ENCODE assay signal across 10 cellular contexts in genomic region chr1:21278208-21278861, GRCh38. TPM values are rescaled to one million over a fixed set of nuclear protein-coding genes. Genes with fewer than 3 reads are reported as not detected.
DNase-seq lines count a peak whose midpoint lies in the region; ATAC-seq, FAIRE-seq and TF ChIP-seq lines count a peak whose summit lies in the region.
"Had no signal": no experiment of that assay in that cellular context is flagged by ENCODE, and none has a peak within 500 bp of the region (broad histone marks: within the 10 kb centered on the region; RNA-seq: fewer than 3 reads in every experiment).

No MANE protein-coding gene starts in this region.

- no peak for TF ChIP-seq EP300 in stomach (IDR thresholded peaks at IDR 0.05)

- no peaks in the 10 kb centered on the region for H3F3A ChIP-seq in PC-3 (ENCODE audit: low read length, unreplicated experiment)

- ATAC-seq in left lobe of liver (peak; percentile 15), PC-3 (no peak), GM21515 (IDR thresholded peaks at IDR 0.05; ENCODE audit: unreplicated experiment) (no peak)

- CTCF ChIA-PET in PC-3 (lab: Charles Lee): no interaction called here

- 36 to 60% (median 47%) methylated on average over 4 to 9 of the region's 9 CpGs for WGBS in stomach, 5 donors

- H3K27me3 ChIP-seq in Peyer's patch: no peaks in the 10 kb centered on the region
- H3K27me3 ChIP-seq in stomach: no peaks in the 10 kb centered on the region
- H3K27me3 ChIP-seq in PC-3 (ENCODE audit: low read length): no peaks in the 10 kb centered on the region

- H3K9me3 ChIP-seq in Peyer's patch: no peaks in the 10 kb centered on the region
- H3K9me3 ChIP-seq in stomach: no peaks in the 10 kb centered on the region
- no peaks in the 10 kb centered on the region for H3K9me3 ChIP-seq in PC-3 (ENCODE audit: low read length)

- H2AFZ ChIP-seq in PC-3 (ENCODE audit: low read length): no peak overlapping the region

- H3K27ac ChIP-seq in Peyer's patch (peak overlapping the region; percentile 64 to 76 (median 72)), caudate nucleus (ENCODE audit: low read depth, low read length) (peak overlapping the region; percentile 78), stomach (peak overlapping the region; percentile 37 to 88 (median 78)), PC-3 (ENCODE audit: low read length) (no peak overlapping the region)

- H3K36me3 ChIP-seq in Peyer's patch: peaks cover 0 to 12% (median 0%) of the 10 kb centered on the region in 3 donors
- peaks cover 0 to 29% (median 25%) of the 10 kb centered on the region in 4 donors for H3K36me3 ChIP-seq in stomach
- H3K36me3 ChIP-seq in PC-3 (ENCODE audit: low read depth, low read length): no peaks in the 10 kb centered on the region; the same call in 1 of the 2 replicates

- no peaks in the 10 kb centered on the region for H3K9me2 ChIP-seq in PC-3 (replicated peaks; ENCODE audit: low read length)

- BruUV-seq in PC-3 (replicated peaks; lab: Mats Ljungman, UMichigan): no TSS peak

- H3K4me1 ChIP-seq in Peyer's patch: peaks cover 0 to 28% (median 11%) of the 10 kb centered on the region in 4 donors
- peaks cover 50 to 63% (median 52%) of the 10 kb centered on the region in 4 donors for H3K4me1 ChIP-seq in stomach
- H3K4me1 ChIP-seq in PC-3 (ENCODE audit: insufficient read depth, low read length): peaks cover 11% of the 10 kb centered on the region

- TF ChIP-seq CTCF in Peyer's patch (IDR thresholded peaks at IDR 0.05) (no peak), stomach (IDR thresholded peaks at IDR 0.05) (no peak), PC-3 (conservative IDR thresholded peaks at IDR 0.05; ENCODE audit: low read depth, low read length) (no peak)

- intact Hi-C loops in stomach (cut with DNase I; ENCODE audit: low total_unique reads) (no loop called here), PC-3 (cut with micrococcal nuclease) (no loop called here)

- no peak for FAIRE-seq in RCC 7860 (lab: Jason Lieb, UNC)
- FAIRE-seq: endometrium, small intestine had no signal

- no peak overlapping the region for H3K9ac ChIP-seq in PC-3 (ENCODE audit: low read length)

- DNase-seq in Peyer's patch: no peak
- DNase-seq in caudate nucleus (lab: John Stamatoyannopoulos, UW): peak in 14 of 61 donors; percentile 16 to 47 (median 24)
- no peak for DNase-seq in left lobe of liver (ENCODE audit: low spot score)
- no peak for DNase-seq in stomach
- DNase-seq in RCC 7860 (ENCODE audit: low spot score): no peak
- DNase-seq in PC-3: no peak
- DNase-seq: NCI-H1092 treated with DMSO at 0.1 percent for 48 hours, small intestine had no signal

- no peaks in the 10 kb centered on the region for H4K20me1 ChIP-seq in PC-3 (ENCODE audit: low read length)

- TF ChIP-seq POLR2A in Peyer's patch (IDR thresholded peaks at IDR 0.05) (no peak), stomach (IDR thresholded peaks at IDR 0.05) (no peak)

- POLR2A ChIA-PET in PC-3 (lab: Charles Lee; ENCODE audit: unreplicated experiment): no interaction called here

- no peak overlapping the region for H3K4me3 ChIP-seq in Peyer's patch
- H3K4me3 ChIP-seq in stomach: peak overlapping the region in 2 of 4 donors; percentile 3 to 25
- no peak overlapping the region for H3K4me3 ChIP-seq in PC-3 (ENCODE audit: low read length)

- H3K4me2 ChIP-seq in PC-3 (ENCODE audit: low read length): no peak overlapping the region

- H3K79me2 ChIP-seq in PC-3 (ENCODE audit: low read length): no peaks in the 10 kb centered on the region

RNA-seq across cellular contexts. Expression of gene ECE1, which starts 11.9 kb away (rescaled TPM):
- total RNA-seq in Peyer's patch: 100 to 1,000 TPM; 105 to 122 (median 112) TPM
- 58.0 TPM for total RNA-seq in left lobe of liver
- 100 to 1,000 TPM in 2 of 5 donors, 10 to 100 TPM in 3; 40.2 to 574 (median 71.4) TPM for total RNA-seq in stomach
- polyA plus RNA-seq in stomach: 10 to 100 TPM; 17.6 to 30.9 (median 25.4) TPM
- 86.8 and 110 TPM in 2 replicates for total RNA-seq in PC-3 (2014; rRNA removed)
